Comparison of ENCODE assay signal across 12 cellular contexts in genomic region chr6:7587631-7588100, GRCh38. TPM values are rescaled to one million over a fixed set of nuclear protein-coding genes. Genes with fewer than 3 reads are reported as not detected.
A peak's percentile ranks its signal among the peaks of the same experiment; 100 is the strongest.
DNase-seq lines count a peak whose midpoint lies in the region; ATAC-seq and TF ChIP-seq lines count a peak whose summit lies in the region.
"Had no signal": no experiment of that assay in that cellular context is flagged by ENCODE, and none has a peak within 500 bp of the region (broad histone marks: within the 10 kb centered on the region; RNA-seq: fewer than 3 reads in every experiment).

No MANE protein-coding gene starts in this region.

- H3K27ac ChIP-seq in Peyer's patch (peak overlapping the region in 3 of 4 donors; percentile 40 to 84 (median 60)), epithelial cell of prostate (peak overlapping the region; percentile 65)
- H3K27ac ChIP-seq: esophagus muscularis mucosa, tibial artery had no signal

- peak overlapping the region; percentile 78 for H3K27ac Mint-ChIP-seq in osteocyte (ENCODE audit: unreplicated experiment)
- H3K27ac Mint-ChIP-seq in activated CD4-positive, alpha-beta T cell treated with anti-CD3 and anti-CD28 coated beads, Interleukin-2, amount 10 ng/mL, durations not matched to agents 24 days and 14 days, result no peak overlapping the region
- H3K27ac Mint-ChIP-seq: activated CD8-positive, alpha-beta T cell treated with anti-CD3 and anti-CD28 coated beads for 36 hours had no signal

- H3K4me3 Mint-ChIP-seq in osteocyte (ENCODE audit: unreplicated experiment), result no peak overlapping the region
- H3K4me3 Mint-ChIP-seq in activated CD4-positive, alpha-beta T cell treated with anti-CD3 and anti-CD28 coated beads, Interleukin-2, amount 10 ng/mL, durations not matched to agents 24 days and 14 days, result no peak overlapping the region
- H3K4me3 Mint-ChIP-seq: activated CD8-positive, alpha-beta T cell treated with anti-CD3 and anti-CD28 coated beads for 36 hours had no signal

- H3K36me3 Mint-ChIP-seq in osteocyte (ENCODE audit: unreplicated experiment), result peaks cover 33% of the 10 kb centered on the region
- H3K36me3 Mint-ChIP-seq in activated CD4-positive, alpha-beta T cell treated with anti-CD3 and anti-CD28 coated beads, Interleukin-2, amount 10 ng/mL, durations not matched to agents 24 days and 14 days (ENCODE audit: low read depth), result peaks cover 9% of the 10 kb centered on the region

- no peak overlapping the region for H3K4me3 ChIP-seq in Peyer's patch
- H3K4me3 ChIP-seq: esophagus muscularis mucosa, tibial artery had no signal

- H3K4me1 Mint-ChIP-seq in osteocyte (ENCODE audit: unreplicated experiment), result peaks cover 46% of the 10 kb centered on the region
- peaks cover 26% of the 10 kb centered on the region for H3K4me1 Mint-ChIP-seq in activated CD4-positive, alpha-beta T cell treated with anti-CD3 and anti-CD28 coated beads, Interleukin-2, amount 10 ng/mL, durations not matched to agents 24 days and 14 days

- DNase-seq in GM04503 (ENCODE audit: low read depth) (peak; percentile 25), Peyer's patch (peak in 1 of 3 donors; percentile 78), epithelial cell of prostate (ENCODE audit: low read depth, low spot score) (peak; percentile 54), osteocyte (ENCODE audit: extremely low spot score, unreplicated experiment) (no peak), NCI-H345 (lab: John Stamatoyannopoulos, UW) (no peak), globus pallidus (ENCODE audit: low spot score) (no peak)
- DNase-seq in activated CD4-positive, alpha-beta T cell treated with anti-CD3 and anti-CD28 coated beads, Interleukin-2, amount 10 ng/mL, durations not matched to agents 24 days and 14 days, result no peak
- DNase-seq: activated CD8-positive, alpha-beta T cell treated with anti-CD3 and anti-CD28 coated beads for 36 hours; T-helper 1 cell; tibial artery had no signal

- intact Hi-C loops in activated CD4-positive, alpha-beta T cell treated with anti-CD3 and anti-CD28 coated beads, Interleukin-2, amount 10 ng/mL, durations not matched to agents 24 days and 14 days (cut with micrococcal nuclease), result no loop called here

- peak in 1 of 2 donors; percentile 36 for TF ChIP-seq POLR2A in Peyer's patch (IDR thresholded peaks at IDR 0.05)

- peaks cover 0 to 19% (median 8%) of the 10 kb centered on the region in 4 donors for H3K4me1 ChIP-seq in Peyer's patch

- H3K27me3 ChIP-seq in Peyer's patch, result no peaks in the 10 kb centered on the region
- H3K27me3 ChIP-seq: esophagus muscularis mucosa, tibial artery had no signal

- ATAC-seq in HG03520 (IDR thresholded peaks at IDR 0.05; ENCODE audit: unreplicated experiment), result no peak
- ATAC-seq: activated CD8-positive, alpha-beta T cell treated with anti-CD3 and anti-CD28 coated beads for 36 hours had no signal

- no peaks in the 10 kb centered on the region for H3K9me3 ChIP-seq in Peyer's patch
- H3K9me3 ChIP-seq: esophagus muscularis mucosa, tibial artery had no signal

- no peaks in the 10 kb centered on the region for H3K27me3 Mint-ChIP-seq in osteocyte (ENCODE audit: unreplicated experiment)
- peaks cover 11% of the 10 kb centered on the region for H3K27me3 Mint-ChIP-seq in activated CD4-positive, alpha-beta T cell treated with anti-CD3 and anti-CD28 coated beads, Interleukin-2, amount 10 ng/mL, durations not matched to agents 24 days and 14 days
- H3K27me3 Mint-ChIP-seq: activated CD8-positive, alpha-beta T cell treated with anti-CD3 and anti-CD28 coated beads for 36 hours had no signal

- H3K36me3 ChIP-seq in Peyer's patch, result peaks cover 0 to 20% (median 0%) of the 10 kb centered on the region in 3 donors

- H3K9me3 Mint-ChIP-seq in osteocyte (ENCODE audit: unreplicated experiment), result no peaks in the 10 kb centered on the region
- H3K9me3 Mint-ChIP-seq in activated CD4-positive, alpha-beta T cell treated with anti-CD3 and anti-CD28 coated beads, Interleukin-2, amount 10 ng/mL, durations not matched to agents 24 days and 14 days, result no peaks in the 10 kb centered on the region
- H3K9me3 Mint-ChIP-seq: activated CD8-positive, alpha-beta T cell treated with anti-CD3 and anti-CD28 coated beads for 36 hours had no signal

- TF ChIP-seq CTCF in Peyer's patch (IDR thresholded peaks at IDR 0.05), result no peak
- no peak for TF ChIP-seq CTCF in osteocyte (IDR thresholded peaks at IDR 0.05)

RNA-seq across cellular contexts. Expression of gene SNRNP48, which starts 2.3 kb away (rescaled TPM):
- total RNA-seq in Peyer's patch, result 10 to 100 TPM; 11.5 to 27.2 (median 16.5) TPM
- total RNA-seq in osteocyte, result 12.1 and 14.3 TPM in 2 replicates
- total RNA-seq in activated CD4-positive, alpha-beta T cell treated with anti-CD3 and anti-CD28 coated beads, Interleukin-2, amount 10 ng/mL, durations not matched to agents 24 days and 14 days, result 18.4 and 19.6 TPM in 2 replicates

RNA-seq across cellular contexts. Expression of gene DSP, which starts 46.2 kb away (rescaled TPM):
- total RNA-seq in Peyer's patch (100 to 1,000 TPM in 3 of 4 donors, 10 to 100 TPM in 1; 56.9 to 243 (median 187) TPM), osteocyte (124 and 135 TPM in 2 replicates)
- total RNA-seq in activated CD4-positive, alpha-beta T cell treated with anti-CD3 and anti-CD28 coated beads, Interleukin-2, amount 10 ng/mL, durations not matched to agents 24 days and 14 days, result 0.02 TPM in 1 of 2 replicates, not detected in the other

Comparison
In these comparisons a context has a peak if more than half of its experiments do, and no peak if none do; other contexts are left out.
1. DNase-seq: peak in GM04503 (single experiment) and epithelial cell of prostate (single experiment); none in osteocyte (single experiment), NCI-H345 (single experiment), globus pallidus (single experiment) and activated CD4-positive, alpha-beta T cell treated with anti-CD3 and anti-CD28 coated beads, Interleukin-2, amount 10 ng/mL, durations not matched to agents 24 days and 14 days (single experiment).
2. RNA of gene DSP, which starts 46.2 kb away (total RNA-seq): 56.9 to 243 TPM in Peyer's patch and 124 to 135 TPM in osteocyte; 0.02 TPM in activated CD4-positive, alpha-beta T cell treated with anti-CD3 and anti-CD28 coated beads, Interleukin-2, amount 10 ng/mL, durations not matched to agents 24 days and 14 days; every median in the first group is over 10 times any median in the second.